ENCODE assay signal across 32 cellular contexts in the genomic region with DNA sequence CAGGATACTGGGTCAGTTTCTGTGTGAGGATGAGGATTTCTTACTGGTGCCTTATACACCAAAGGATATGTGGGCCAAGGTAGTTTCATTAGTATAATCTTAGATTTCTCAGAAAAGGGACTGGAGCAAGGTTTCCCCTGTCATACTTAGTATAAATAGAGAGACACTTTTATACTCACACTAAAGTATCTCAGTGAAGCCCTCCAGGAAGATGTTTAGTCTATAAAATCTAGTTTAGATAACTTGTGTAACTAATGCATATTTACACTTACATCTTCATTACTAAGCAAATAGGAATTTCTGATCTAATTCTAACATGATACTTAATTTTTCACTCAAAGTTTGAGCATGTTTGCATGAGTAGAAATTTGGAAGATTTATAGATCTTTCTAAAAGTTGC. TPM values are rescaled to one million over a fixed set of nuclear protein-coding genes. Genes with fewer than 3 reads are reported as not detected.
DNase-seq lines count a peak whose midpoint lies in the region; ATAC-seq and TF ChIP-seq lines count a peak whose summit lies in the region.
"Had no signal": no experiment of that assay in that cellular context is flagged by ENCODE, and none has a peak within 500 bp of the region (broad histone marks: within the 10 kb centered on the region; RNA-seq: fewer than 3 reads in every experiment).

No MANE protein-coding gene starts in this region.

- H3K27ac ChIP-seq in PC-9 = 0 out of 2 replicates have a peak overlapping the region, but pooled peaks have one; percentile 5
- H3K27ac ChIP-seq in fibroblast of lung (ENCODE audit: insufficient read depth, low read length) = no peak overlapping the region
- H3K27ac ChIP-seq in heart left ventricle = no peak overlapping the region
- H3K27ac ChIP-seq: A549, colonic mucosa, left ventricle myocardium inferior, ovary, tibial artery had no signal

- H3K36me3 ChIP-seq in ES-I3 (ENCODE audit: insufficient read depth, low read length) (peaks cover 4% of the 10 kb centered on the region; the same call in 1 of the 2 replicates), PC-9 (ENCODE audit: low read depth) (peaks cover 39% of the 10 kb centered on the region), fibroblast of lung (ENCODE audit: control insufficient read depth, insufficient read depth, low read length) (peaks cover 4% of the 10 kb centered on the region), heart left ventricle (peaks cover 0 to 97% (median 84%) of the 10 kb centered on the region in 9 donors)
- H3K36me3 ChIP-seq: colonic mucosa, ovary had no signal

- CTCF ChIA-PET in PC-9 (lab: Charles Lee) = no interaction called here

- DNase-seq in PC-9 (no peak), fibroblast of lung (ENCODE audit: low read depth in 2 of 2) (peak in 1 of 2 donors; percentile 12), nephron progenitor cell (no peak), heart left ventricle (no peak), G401 (ENCODE audit: low spot score) (no peak)
- no peak for DNase-seq in stimulated activated effector memory CD8-positive, alpha-beta T cell treated with anti-CD3 and anti-CD28 coated beads, Interleukin-12 subunit alpha, Interleukin-12 subunit beta, amount 100 ng/mL, for 72 hours (ENCODE audit: low spot score in 2 of 2)
- DNase-seq: activated CD4-positive, CD25-positive, alpha-beta regulatory T cell; activated naive CD4-positive, alpha-beta T cell treated with anti-CD3 and anti-CD28 coated beads, Interleukin-2, amount 50 U/mL, for 16 hours; amniotic stem cell; CD8-positive, alpha-beta T cell; colonic mucosa; effector memory CD8-positive, alpha-beta T cell; foreskin melanocyte; GDM1; hippocampal formation; left ventricle myocardium inferior; naive thymus-derived CD8-positive, alpha-beta T cell; NCI-H187; NCI-H2171 treated with DMSO at 0.1 percent for 48 hours; NCI-H524; ovary; retina; small intestine; stimulated activated CD4-positive, alpha-beta T cell treated with anti-CD3 and anti-CD28 coated beads, Interleukin-1b, Interleukin-23, amount 100 ng/mL, for 48 hours; SW 1271; T1000; tibial artery had no signal

- H3K27me3 ChIP-seq in PC-9 (ENCODE audit: insufficient read depth, low read depth) (no peaks in the 10 kb centered on the region), fibroblast of lung (ENCODE audit: control insufficient read depth, insufficient read depth, low read length) (no peaks in the 10 kb centered on the region), heart left ventricle (no peaks in the 10 kb centered on the region)
- H3K27me3 ChIP-seq: colonic mucosa, ovary, tibial artery had no signal

- H3K36me3 Mint-ChIP-seq in nephron progenitor cell (ENCODE audit: low read depth) = peaks cover 49% of the 10 kb centered on the region
- H3K36me3 Mint-ChIP-seq in stimulated activated effector memory CD8-positive, alpha-beta T cell treated with anti-CD3 and anti-CD28 coated beads, Interleukin-12 subunit alpha, Interleukin-12 subunit beta, amount 100 ng/mL, for 72 hours = peaks cover 79% of the 10 kb centered on the region

- H3K4me3 Mint-ChIP-seq in nephron progenitor cell = no peak overlapping the region
- no peak overlapping the region for H3K4me3 Mint-ChIP-seq in stimulated activated effector memory CD8-positive, alpha-beta T cell treated with anti-CD3 and anti-CD28 coated beads, Interleukin-12 subunit alpha, Interleukin-12 subunit beta, amount 100 ng/mL, for 72 hours
- H3K4me3 Mint-ChIP-seq: CD8-positive, alpha-beta T cell; effector memory CD8-positive, alpha-beta T cell; naive thymus-derived CD8-positive, alpha-beta T cell had no signal

- no peaks in the 10 kb centered on the region for H3F3A ChIP-seq in PC-9 (ENCODE audit: insufficient read depth, low read depth)

- no peak overlapping the region for H3K4me2 ChIP-seq in PC-9
- peak overlapping the region; percentile 19 for H3K4me2 ChIP-seq in fibroblast of lung (ENCODE audit: extremely low read depth, insufficient read depth, low read length)
- H3K4me2 ChIP-seq: A549 had no signal

- no peaks in the 10 kb centered on the region for H3K27me3 Mint-ChIP-seq in nephron progenitor cell (ENCODE audit: low read depth, poor library complexity)
- H3K27me3 Mint-ChIP-seq: effector memory CD8-positive, alpha-beta T cell; naive thymus-derived CD8-positive, alpha-beta T cell had no signal

- H3K4me3 ChIP-seq in PC-9 (no peak overlapping the region), fibroblast of lung (replicated peaks in 1 of 4; ENCODE audit: control extremely low read depth in 1 of 4, insufficient read depth in 1 of 4, low read depth in 3 of 4, low read length in 4 of 4) (no peak overlapping the region), heart left ventricle (no peak overlapping the region)
- H3K4me3 ChIP-seq: A549, colonic mucosa, left ventricle myocardium inferior, ovary, tibial artery had no signal

- BruUV-seq in PC-9 (replicated peaks; lab: Mats Ljungman, UMichigan) = no TSS peak

- H2AFZ ChIP-seq in PC-9 (no peak overlapping the region), fibroblast of lung (ENCODE audit: low read length) (no peak overlapping the region)

- H3K9me3 ChIP-seq in ES-I3 (ENCODE audit: control insufficient read depth, insufficient read depth, low read length) (no peaks in the 10 kb centered on the region), PC-9 (ENCODE audit: insufficient read depth, low read depth) (no peaks in the 10 kb centered on the region), fibroblast of lung (ENCODE audit: control insufficient read depth, insufficient read depth, low read depth, low read length) (no peaks in the 10 kb centered on the region), heart left ventricle (no peaks in the 10 kb centered on the region)
- H3K9me3 ChIP-seq: A549, colonic mucosa, left ventricle myocardium inferior, ovary, tibial artery had no signal

- peak overlapping the region; percentile 79 for H3K27ac Mint-ChIP-seq in nephron progenitor cell
- no peak overlapping the region for H3K27ac Mint-ChIP-seq in stimulated activated effector memory CD8-positive, alpha-beta T cell treated with anti-CD3 and anti-CD28 coated beads, Interleukin-12 subunit alpha, Interleukin-12 subunit beta, amount 100 ng/mL, for 72 hours
- H3K27ac Mint-ChIP-seq: CD8-positive, alpha-beta T cell; effector memory CD8-positive, alpha-beta T cell had no signal

- no peaks in the 10 kb centered on the region; the same call in 1 of the 2 replicates for H3K79me2 ChIP-seq in PC-9 (ENCODE audit: low read depth)
- H3K79me2 ChIP-seq in fibroblast of lung (ENCODE audit: control insufficient read depth, insufficient read depth, low read length) = no peaks in the 10 kb centered on the region

- H4K20me1 ChIP-seq in PC-9 (ENCODE audit: insufficient read depth) (no peaks in the 10 kb centered on the region), fibroblast of lung (ENCODE audit: control insufficient read depth, extremely low read depth, insufficient read depth, low read length) (no peaks in the 10 kb centered on the region)

- H3K9ac ChIP-seq in ES-I3 (ENCODE audit: low read depth, low read length) (peak overlapping the region; percentile 28; the same call in 1 of the 2 replicates), fibroblast of lung (ENCODE audit: insufficient read depth, low read length) (no peak overlapping the region)

- no peaks in the 10 kb centered on the region for H3K9me2 ChIP-seq in PC-9 (ENCODE audit: insufficient read depth)

- H3K9me3 Mint-ChIP-seq in nephron progenitor cell = peaks cover 5% of the 10 kb centered on the region
- H3K9me3 Mint-ChIP-seq in stimulated activated effector memory CD8-positive, alpha-beta T cell treated with anti-CD3 and anti-CD28 coated beads, Interleukin-12 subunit alpha, Interleukin-12 subunit beta, amount 100 ng/mL, for 72 hours = no peaks in the 10 kb centered on the region
- H3K9me3 Mint-ChIP-seq: CD8-positive, alpha-beta T cell; effector memory CD8-positive, alpha-beta T cell; naive thymus-derived CD8-positive, alpha-beta T cell had no signal

- TF ChIP-seq CTCF in PC-9 (conservative IDR thresholded peaks at IDR 0.05) (no peak), fibroblast of lung (conservative IDR thresholded peaks at IDR 0.05 in 1 of 2, IDR thresholded peaks at IDR 0.05 in 1 of 2; ENCODE audit: low read depth in 1 of 2, low read length in 2 of 2) (no peak), nephron progenitor cell (IDR thresholded peaks at IDR 0.05) (no peak), heart left ventricle (IDR thresholded peaks at IDR 0.05) (no peak)

- no peak for TF ChIP-seq POLR2A in heart left ventricle (IDR thresholded peaks at IDR 0.05)

- ATAC-seq in GM18861 (IDR thresholded peaks at IDR 0.05; ENCODE audit: unreplicated experiment) (no peak), heart left ventricle (no peak)
- ATAC-seq in stimulated activated effector memory CD8-positive, alpha-beta T cell treated with anti-CD3 and anti-CD28 coated beads, Interleukin-12 subunit alpha, Interleukin-12 subunit beta, amount 100 ng/mL, for 72 hours = no peak
- ATAC-seq: A549; CD8-positive, alpha-beta T cell; effector memory CD8-positive, alpha-beta T cell; esophagus mucosa; naive thymus-derived CD8-positive, alpha-beta T cell; Right ventricle myocardium inferior had no signal

- intact Hi-C loops in PC-9 (cut with micrococcal nuclease; ENCODE audit: unreplicated experiment) = no loop called here
- intact Hi-C loops in heart left ventricle (cut with DNase I) = no loop called here

- in situ Hi-C loops in G401 (cut with HindIII; ENCODE audit: low sequenced_read_pairs) = no loop called here

- POLR2A ChIA-PET in PC-9 (lab: Charles Lee; ENCODE audit: unreplicated experiment) = no interaction called here

- H3K4me1 ChIP-seq in ES-I3 (ENCODE audit: insufficient read depth, low read length) = peaks cover 46% of the 10 kb centered on the region
- 0 out of 2 replicates have a peak, but pooled peaks cover 12% of the 10 kb centered on the region for H3K4me1 ChIP-seq in PC-9 (replicated peaks; ENCODE audit: insufficient read depth)
- peaks cover 8% of the 10 kb centered on the region for H3K4me1 ChIP-seq in fibroblast of lung (ENCODE audit: control insufficient read depth, extremely low read depth, insufficient read depth, low read length)
- H3K4me1 ChIP-seq in heart left ventricle = peaks cover 0 to 10% (median 0%) of the 10 kb centered on the region in 12 donors
- H3K4me1 ChIP-seq: colonic mucosa, tibial artery had no signal

- peaks cover 49% of the 10 kb centered on the region for H3K4me1 Mint-ChIP-seq in nephron progenitor cell
- no peaks in the 10 kb centered on the region for H3K4me1 Mint-ChIP-seq in stimulated activated effector memory CD8-positive, alpha-beta T cell treated with anti-CD3 and anti-CD28 coated beads, Interleukin-12 subunit alpha, Interleukin-12 subunit beta, amount 100 ng/mL, for 72 hours

RNA-seq across cellular contexts. Expression of a gene that starts 11.1 kb away (rescaled TPM):
- total RNA-seq in PC-9 (2021) (24.9 and 37.4 TPM in 2 replicates), fibroblast of lung (11.6 and 11.9 TPM in 2 replicates), heart left ventricle (10 to 100 TPM; 14.5 to 37.6 (median 18.6) TPM)
- polyA plus RNA-seq in fibroblast of lung (14.2 and 15.2 TPM in 2 replicates), heart left ventricle (10 to 100 TPM in 1 of 2 donors, 1 to 10 TPM in 1; 5.8 to 10.2 TPM)
- polyA plus RNA-seq in fibroblast of lung (2012) = 7.0 and 8.3 TPM in 2 replicates
- polyA minus RNA-seq in fibroblast of lung (ENCODE audit: low replicate concordance) = 9.1 and 24.6 TPM in 2 replicates
- 6.3 and 12.8 TPM in 2 replicates for total RNA-seq in G401 (2014; rRNA removed; shearing (Covaris generic))
